ENCODE assay signal across 28 cellular contexts in genomic region chr15:57563416-57563815, GRCh38. TPM values are rescaled to one million over a fixed set of nuclear protein-coding genes. Genes with fewer than 3 reads are reported as not detected.
A peak's percentile ranks its signal among the peaks of the same experiment; 100 is the strongest.
DNase-seq lines count a peak whose midpoint lies in the region; ATAC-seq lines count a peak whose summit lies in the region.
"Had no signal": no experiment of that assay in that cellular context is flagged by ENCODE, and none has a peak within 500 bp of the region (broad histone marks: within the 10 kb centered on the region; RNA-seq: fewer than 3 reads in every experiment).

No MANE protein-coding gene starts in this region.

- intact Hi-C loops in activated naive CD4-positive, alpha-beta T cell treated with anti-CD3 and anti-CD28 coated beads for 36 hours (cut with micrococcal nuclease), result loop anchor here (5.0 kb wide), 1 partner anchor 619 kb away; no protein-coding TSS in a partner anchor

- H3K27me3 Mint-ChIP-seq in activated naive CD4-positive, alpha-beta T cell treated with anti-CD3 and anti-CD28 coated beads for 36 hours (ENCODE audit: low read depth), result no peaks in the 10 kb centered on the region
- H3K27me3 Mint-ChIP-seq in stimulated activated memory B cell treated with anti-CD40 and anti-IgM and Interleukin-4, amounts not matched to agents 10 μg/mL and 1 μg/mL and 100 μg/mL, for 72 hours, result peaks cover 16% of the 10 kb centered on the region

- no peak overlapping the region for H3K4me3 Mint-ChIP-seq in activated naive CD4-positive, alpha-beta T cell treated with anti-CD3 and anti-CD28 coated beads for 36 hours
- H3K4me3 Mint-ChIP-seq in stimulated activated memory B cell treated with anti-CD40 and anti-IgM and Interleukin-4, amounts not matched to agents 10 μg/mL and 1 μg/mL and 100 μg/mL, for 72 hours, result no peak overlapping the region
- H3K4me3 Mint-ChIP-seq: activated CD8-positive, alpha-beta T cell treated with anti-CD3 and anti-CD28 coated beads, Interleukin-2, amount 10 ng/mL, durations not matched to agents 7 days and 5 days; brain; CD8-positive, alpha-beta T cell; HFFc6; nephron; stimulated activated naive CD8-positive, alpha-beta T cell treated with anti-CD3 and anti-CD28 coated beads, Interleukin-15, Interleukin-2, amounts not matched to agents 100 ng/mL and 50 ng/mL, for 24 hours had no signal

- no peaks in the 10 kb centered on the region for H3K36me3 Mint-ChIP-seq in activated naive CD4-positive, alpha-beta T cell treated with anti-CD3 and anti-CD28 coated beads for 36 hours (ENCODE audit: low read depth)
- peaks cover 0 to 5% of the 10 kb centered on the region in 2 donors for H3K36me3 Mint-ChIP-seq in activated naive CD4-positive, alpha-beta T cell treated with anti-CD3 and anti-CD28 coated beads, Interleukin-2, amount 50 U/mL, for 72 hours
- H3K36me3 Mint-ChIP-seq in stimulated activated memory B cell treated with anti-CD40 and anti-IgM and Interleukin-4, amounts not matched to agents 10 μg/mL and 1 μg/mL and 100 μg/mL, for 72 hours, result no peaks in the 10 kb centered on the region
- H3K36me3 Mint-ChIP-seq: brain; CD8-positive, alpha-beta T cell had no signal

- peak; percentile 40 for DNase-seq in activated naive CD4-positive, alpha-beta T cell treated with anti-CD3 and anti-CD28 coated beads for 36 hours
- no peak for DNase-seq in activated naive CD4-positive, alpha-beta T cell treated with anti-CD3 and anti-CD28 coated beads, Interleukin-2, amount 50 U/mL, for 72 hours (ENCODE audit: low spot score in 2 of 2)
- DNase-seq in NCI-H69 (lab: John Stamatoyannopoulos, UW), result peak; percentile 8
- peak; percentile 13 for DNase-seq in central memory CD4-positive, alpha-beta T cell
- DNase-seq: activated CD8-positive, alpha-beta T cell treated with anti-CD3 and anti-CD28 coated beads, Interleukin-2, amount 10 ng/mL, durations not matched to agents 7 days and 5 days; activated effector memory CD4-positive, alpha-beta T cell treated with anti-CD3 and anti-CD28 coated beads, Interleukin-2, amount 50 U/mL, for 16 hours; amniotic stem cell; CD8-positive, alpha-beta T cell; cerebellar nuclear complex; gastrocnemius medialis; HFFc6; lower lobe of right lung; MG63; mucosa of descending colon; NCI-H1930; NCI-H524; OCI-M1; small intestine; T-helper 1 cell; testis had no signal

- H3K27ac Mint-ChIP-seq in activated naive CD4-positive, alpha-beta T cell treated with anti-CD3 and anti-CD28 coated beads for 36 hours, result no peak overlapping the region
- peak overlapping the region in 1 of 2 donors; percentile 87 for H3K27ac Mint-ChIP-seq in activated naive CD4-positive, alpha-beta T cell treated with anti-CD3 and anti-CD28 coated beads, Interleukin-2, amount 50 U/mL, for 72 hours
- peak overlapping the region; percentile 90 for H3K27ac Mint-ChIP-seq in stimulated activated memory B cell treated with anti-CD40 and anti-IgM and Interleukin-4, amounts not matched to agents 10 μg/mL and 1 μg/mL and 100 μg/mL, for 72 hours
- H3K27ac Mint-ChIP-seq: activated CD8-positive, alpha-beta T cell treated with anti-CD3 and anti-CD28 coated beads, Interleukin-2, amount 10 ng/mL, durations not matched to agents 7 days and 5 days; brain; CD8-positive, alpha-beta T cell; HFFc6 had no signal

- CTCF ChIA-PET in activated naive CD4-positive, alpha-beta T cell treated with anti-CD3 and anti-CD28 coated beads for 36 hours (lab: Charles Lee), result no interaction called here

- ATAC-seq in activated naive CD4-positive, alpha-beta T cell treated with anti-CD3 and anti-CD28 coated beads, Interleukin-2, amount 50 U/mL, for 72 hours, result no peak
- no peak for ATAC-seq in stimulated activated memory B cell treated with anti-CD40 and anti-IgM and Interleukin-4, amounts not matched to agents 10 μg/mL and 1 μg/mL and 100 μg/mL, for 72 hours
- ATAC-seq in GM18909 (IDR thresholded peaks at IDR 0.05; ENCODE audit: poor library complexity, unreplicated experiment) (no peak), HG03457 (IDR thresholded peaks at IDR 0.05; ENCODE audit: unreplicated experiment) (no peak), HG03571 (IDR thresholded peaks at IDR 0.05; ENCODE audit: unreplicated experiment) (no peak)
- ATAC-seq: A549; activated CD8-positive, alpha-beta T cell treated with anti-CD3 and anti-CD28 coated beads, Interleukin-2, amount 10 ng/mL, durations not matched to agents 7 days and 5 days; CD8-positive, alpha-beta T cell; gastrocnemius medialis; lower lobe of right lung; mucosa of descending colon had no signal

- no peaks in the 10 kb centered on the region for H3K9me3 Mint-ChIP-seq in activated naive CD4-positive, alpha-beta T cell treated with anti-CD3 and anti-CD28 coated beads for 36 hours
- peaks cover 3 to 5% of the 10 kb centered on the region in 2 donors for H3K9me3 Mint-ChIP-seq in activated naive CD4-positive, alpha-beta T cell treated with anti-CD3 and anti-CD28 coated beads, Interleukin-2, amount 50 U/mL, for 72 hours
- no peaks in the 10 kb centered on the region for H3K9me3 Mint-ChIP-seq in stimulated activated memory B cell treated with anti-CD40 and anti-IgM and Interleukin-4, amounts not matched to agents 10 μg/mL and 1 μg/mL and 100 μg/mL, for 72 hours
- H3K9me3 Mint-ChIP-seq: brain; CD8-positive, alpha-beta T cell; HFFc6; nephron had no signal

- peaks cover 42% of the 10 kb centered on the region for H3K4me1 Mint-ChIP-seq in activated naive CD4-positive, alpha-beta T cell treated with anti-CD3 and anti-CD28 coated beads for 36 hours (ENCODE audit: low read depth)
- peaks cover 54% of the 10 kb centered on the region for H3K4me1 Mint-ChIP-seq in stimulated activated memory B cell treated with anti-CD40 and anti-IgM and Interleukin-4, amounts not matched to agents 10 μg/mL and 1 μg/mL and 100 μg/mL, for 72 hours
- H3K4me1 Mint-ChIP-seq: brain had no signal

RNA-seq across cellular contexts. Expression of gene MYZAP, which starts 28.3 kb away (rescaled TPM):
- under 1 TPM; 0.38 to 0.40 TPM for total RNA-seq in activated naive CD4-positive, alpha-beta T cell treated with anti-CD3 and anti-CD28 coated beads for 36 hours
- total RNA-seq in activated naive CD4-positive, alpha-beta T cell treated with anti-CD3 and anti-CD28 coated beads, Interleukin-2, amount 50 U/mL, for 72 hours, result under 1 TPM in 1 of 2 donors, not detected in 1; 0.20 TPM
- total RNA-seq: activated CD8-positive, alpha-beta T cell treated with anti-CD3 and anti-CD28 coated beads, Interleukin-2, amount 10 ng/mL, durations not matched to agents 7 days and 5 days had no signal

Comparison
In these comparisons a context has a peak if more than half of its experiments do, and no peak if none do; other contexts are left out.
1. DNase-seq: peak in activated naive CD4-positive, alpha-beta T cell treated with anti-CD3 and anti-CD28 coated beads for 36 hours (single experiment), NCI-H69 (single experiment) and central memory CD4-positive, alpha-beta T cell (single experiment); none in activated naive CD4-positive, alpha-beta T cell treated with anti-CD3 and anti-CD28 coated beads, Interleukin-2, amount 50 U/mL, for 72 hours (0 of 2).